ENCODE assay signal across 1 cellular context in the genomic region with DNA sequence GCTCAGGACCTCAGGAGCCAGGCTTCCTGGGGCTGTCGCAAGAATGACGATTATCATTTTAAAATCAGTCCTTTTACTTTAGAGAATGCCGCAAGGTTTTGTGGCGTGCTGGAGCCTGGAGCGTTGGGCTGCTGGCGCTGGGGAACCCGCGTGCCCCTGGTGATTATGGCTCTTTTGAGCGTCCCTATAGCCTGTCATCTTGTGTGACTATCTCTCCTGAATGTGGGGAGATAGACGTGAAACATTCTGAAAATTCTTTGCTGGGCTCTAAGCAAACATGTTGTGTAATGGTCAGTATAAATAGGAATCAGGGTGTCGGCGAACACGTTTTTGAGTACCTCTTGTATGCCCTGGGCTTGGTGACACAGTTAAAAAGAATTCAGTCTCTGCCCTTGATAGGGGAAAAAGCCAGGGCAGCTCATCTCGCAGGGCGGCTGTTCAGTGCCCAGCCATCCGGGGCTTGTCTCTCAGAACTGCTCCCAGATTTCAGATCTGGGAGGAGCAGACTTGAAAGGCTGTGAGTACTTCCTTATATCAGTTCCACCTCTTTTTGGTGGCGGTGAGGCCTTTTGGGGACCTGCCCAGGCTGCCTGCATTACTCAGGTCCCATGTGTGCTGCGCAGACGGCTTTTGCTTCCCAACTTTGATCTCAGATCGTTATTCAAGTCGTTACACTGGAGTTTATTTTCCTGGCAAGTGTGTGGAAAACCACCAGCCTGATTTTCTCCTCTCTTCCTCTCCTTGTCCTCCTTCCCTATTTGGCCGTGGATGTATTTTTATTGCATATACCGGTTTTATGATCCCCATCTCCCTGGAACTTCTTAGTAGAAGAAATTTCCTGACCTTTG.
TF ChIP-seq lines count a peak whose summit lies in the region.

No MANE protein-coding gene starts in this region.

TF ChIP-seq in HepG2, 621 proteins besides CTCF, POLR2A, EP300 and RAD21 (continued from another document and continues in another):
- TF ChIP-seq, protein P1, sequence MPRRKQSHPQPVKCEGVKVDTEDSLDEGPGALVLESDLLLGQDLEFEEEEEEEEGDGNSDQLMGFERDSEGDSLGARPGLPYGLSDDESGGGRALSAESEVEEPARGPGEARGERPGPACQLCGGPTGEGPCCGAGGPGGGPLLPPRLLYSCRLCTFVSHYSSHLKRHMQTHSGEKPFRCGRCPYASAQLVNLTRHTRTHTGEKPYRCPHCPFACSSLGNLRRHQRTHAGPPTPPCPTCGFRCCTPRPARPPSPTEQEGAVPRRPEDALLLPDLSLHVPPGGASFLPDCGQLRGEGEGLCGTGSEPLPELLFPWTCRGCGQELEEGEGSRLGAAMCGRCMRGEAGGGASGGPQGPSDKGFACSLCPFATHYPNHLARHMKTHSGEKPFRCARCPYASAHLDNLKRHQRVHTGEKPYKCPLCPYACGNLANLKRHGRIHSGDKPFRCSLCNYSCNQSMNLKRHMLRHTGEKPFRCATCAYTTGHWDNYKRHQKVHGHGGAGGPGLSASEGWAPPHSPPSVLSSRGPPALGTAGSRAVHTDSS (CRISPR knock-in tag; conservative IDR thresholded peaks at IDR 0.05) = no peak
- TF ChIP-seq DMAP1 (CRISPR knock-in tag; IDR thresholded peaks at IDR 0.05) (peak; percentile 68), ZNF407 (CRISPR knock-in tag; IDR thresholded peaks at IDR 0.05; ENCODE audit: not compliant biosample characterization) (no peak), ZNF12 (CRISPR knock-in tag; IDR thresholded peaks at IDR 0.05) (peak; percentile 75; the same call in 1 of the 2 replicates), KAT7 (CRISPR knock-in tag; IDR thresholded peaks at IDR 0.05; ENCODE audit: borderline replicate concordance) (peak; percentile 56; the same call in 1 of the 2 replicates), SIX4 (CRISPR knock-in tag; IDR thresholded peaks at IDR 0.05) (peak; percentile 72; the same call in 1 of the 2 replicates), SCMH1 (CRISPR knock-in tag; IDR thresholded peaks at IDR 0.05; ENCODE audit: borderline replicate concordance) (no peak), FOXA1 (IDR thresholded peaks at IDR 0.05) (peak; percentile 51; the same call in 1 of the 2 replicates), FOXA1 (CRISPR knock-in tag; IDR thresholded peaks at IDR 0.05) (peak; percentile 98), ZNF713 (CRISPR knock-in tag; IDR thresholded peaks at IDR 0.05) (no peak), ZNF275 (CRISPR knock-in tag; IDR thresholded peaks at IDR 0.05; ENCODE audit: borderline replicate concordance) (peak; percentile 92; the same call in 1 of the 2 replicates), PRDM10 (CRISPR knock-in tag; IDR thresholded peaks at IDR 0.05; ENCODE audit: low read depth) (peak; percentile 81; the same call in 1 of the 2 replicates), AHR (CRISPR knock-in tag; IDR thresholded peaks at IDR 0.05) (no peak), ATAD3A (CRISPR knock-in tag; IDR thresholded peaks at IDR 0.05) (no peak), HMG20A (CRISPR knock-in tag; IDR thresholded peaks at IDR 0.05; ENCODE audit: borderline replicate concordance) (peak; percentile 96), RNF2 (conservative IDR thresholded peaks at IDR 0.05; ENCODE audit: low read depth) (no peak), ATM (IDR thresholded peaks at IDR 0.05; ENCODE audit: borderline replicate concordance) (peak; percentile 63; the same call in 1 of the 2 replicates), HNF4A (CRISPR knock-in tag; IDR thresholded peaks at IDR 0.05) (peak; percentile 72), ZSCAN5A (CRISPR knock-in tag; IDR thresholded peaks at IDR 0.05; ENCODE audit: borderline replicate concordance) (no peak), GMEB1 (CRISPR knock-in tag; IDR thresholded peaks at IDR 0.05; ENCODE audit: borderline replicate concordance) (no peak; the same call in 1 of the 2 replicates), FIP1L1 (IDR thresholded peaks at IDR 0.05; ENCODE audit: borderline replicate concordance, insufficient read depth, low read depth, low read length) (no peak), ZEB1 (IDR thresholded peaks at IDR 0.05; ENCODE audit: insufficient replicate concordance, low read depth) (peak; percentile 40), ATF7-NPFF (CRISPR knock-in tag; IDR thresholded peaks at IDR 0.05; ENCODE audit: low read depth) (0 out of 2 replicates have a peak, but pooled peaks have one; percentile 44), CCAR2 (optimal IDR thresholded peaks at IDR 0.05; ENCODE audit: low read depth, low read length) (no peak)
- TF ChIP-seq, protein P2, sequence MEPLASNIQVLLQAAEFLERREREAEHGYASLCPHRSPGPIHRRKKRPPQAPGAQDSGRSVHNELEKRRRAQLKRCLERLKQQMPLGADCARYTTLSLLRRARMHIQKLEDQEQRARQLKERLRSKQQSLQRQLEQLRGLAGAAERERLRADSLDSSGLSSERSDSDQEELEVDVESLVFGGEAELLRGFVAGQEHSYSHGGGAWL (CRISPR knock-in tag; IDR thresholded peaks at IDR 0.05) = no peak
